In the genomic region with DNA sequence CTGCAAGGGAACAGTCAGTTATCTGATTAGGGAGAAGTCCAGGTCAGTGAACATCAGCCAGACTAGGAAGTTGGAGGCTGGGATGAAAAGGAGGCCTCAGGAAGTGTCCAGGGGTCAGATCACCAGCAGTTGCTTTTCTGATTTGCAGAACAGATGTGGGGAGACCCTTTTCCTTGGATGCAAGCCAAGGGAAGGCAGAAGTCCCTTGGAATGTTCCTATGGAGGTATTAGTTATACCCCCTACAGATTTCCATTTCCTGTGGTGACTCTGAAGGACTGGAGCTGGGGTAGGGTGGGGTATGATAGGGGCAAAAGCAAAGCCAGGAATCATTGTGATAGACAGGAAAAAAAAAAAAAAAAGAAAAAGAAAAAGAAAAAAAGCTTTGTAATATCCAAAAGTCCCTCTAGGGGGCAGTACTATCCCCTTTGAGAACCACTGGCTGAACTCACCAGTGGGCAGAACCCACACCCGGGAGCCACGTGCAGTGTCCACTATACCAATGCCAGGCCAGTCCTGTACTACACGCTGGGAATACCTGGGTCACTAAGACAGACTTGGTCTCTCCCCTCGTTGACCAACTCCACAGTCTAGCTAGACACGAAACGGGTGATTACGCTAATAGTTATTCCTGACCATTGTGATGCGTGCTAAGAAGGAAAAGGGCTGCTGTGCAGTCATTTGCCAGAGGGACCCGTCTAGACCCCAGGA, we compare ENCODE assay signal across 8 cellular contexts. TPM values are rescaled to one million over a fixed set of nuclear protein-coding genes. Genes with fewer than 3 reads are reported as not detected.
DNase-seq lines count a peak whose midpoint lies in the region; ATAC-seq and TF ChIP-seq lines count a peak whose summit lies in the region.

No MANE protein-coding gene starts in this region.

- no peak overlapping the region for H3K4me3 Mint-ChIP-seq in activated CD8-positive, alpha-beta T cell treated with anti-CD3 and anti-CD28 coated beads for 36 hours
- no peak overlapping the region for H3K4me3 Mint-ChIP-seq in activated CD8-positive, alpha-beta T cell treated with anti-CD3 and anti-CD28 coated beads, Interleukin-2, amount 10 ng/mL, durations not matched to agents 7 days and 5 days

- CTCF ChIA-PET in activated CD8-positive, alpha-beta T cell treated with anti-CD3 and anti-CD28 coated beads for 36 hours (lab: Charles Lee) = interaction anchor here (0.6 to 4.6 kb wide), 16 partner anchors 7 to 184 kb away, joined by 3 to 39 read pairs (median 3); a partner anchor contains a TSS
- CTCF ChIA-PET in activated CD8-positive, alpha-beta T cell treated with anti-CD3 and anti-CD28 coated beads, Interleukin-2, amount 10 ng/mL, durations not matched to agents 7 days and 5 days (lab: Charles Lee) = interaction anchor here (0.6 to 1.6 kb wide), 11 partner anchors 9 to 504 kb away, joined by 3 to 6 read pairs (median 4); a partner anchor contains a TSS

- H3K36me3 ChIP-seq in WERI-Rb-1 = no peaks in the 10 kb centered on the region

- peaks cover 6% of the 10 kb centered on the region for H3K27me3 Mint-ChIP-seq in activated CD8-positive, alpha-beta T cell treated with anti-CD3 and anti-CD28 coated beads for 36 hours
- peaks cover 6% of the 10 kb centered on the region for H3K27me3 Mint-ChIP-seq in activated CD8-positive, alpha-beta T cell treated with anti-CD3 and anti-CD28 coated beads, Interleukin-2, amount 10 ng/mL, durations not matched to agents 7 days and 5 days (ENCODE audit: low read depth)

- peak overlapping the region; percentile 17 for H3K4me3 ChIP-seq in WERI-Rb-1 (ENCODE audit: low read depth, low read length)
- no peak overlapping the region for H3K4me3 ChIP-seq in right cardiac atrium (ENCODE audit: low read length)

- peaks cover 23% of the 10 kb centered on the region for H3K9me3 ChIP-seq in WERI-Rb-1 (ENCODE audit: severe bottlenecking)
- no peaks in the 10 kb centered on the region for H3K9me3 ChIP-seq in right cardiac atrium (ENCODE audit: control insufficient read depth, low read length)

- no peaks in the 10 kb centered on the region for H3K27me3 ChIP-seq in WERI-Rb-1 (ENCODE audit: insufficient read depth, low read depth, severe bottlenecking)
- H3K27me3 ChIP-seq in right cardiac atrium (ENCODE audit: control insufficient read depth, insufficient read depth) = no peaks in the 10 kb centered on the region

- no peak for ATAC-seq in activated CD8-positive, alpha-beta T cell treated with anti-CD3 and anti-CD28 coated beads for 36 hours
- ATAC-seq in activated CD8-positive, alpha-beta T cell treated with anti-CD3 and anti-CD28 coated beads, Interleukin-2, amount 10 ng/mL, durations not matched to agents 7 days and 5 days = no peak
- peak; percentile 47 to 61 for ATAC-seq in right cardiac atrium
- no peak for ATAC-seq in HG02870 (IDR thresholded peaks at IDR 0.05; ENCODE audit: unreplicated experiment)
- no peak for ATAC-seq in GM21447 (IDR thresholded peaks at IDR 0.05; ENCODE audit: unreplicated experiment)

- intact Hi-C loops in activated CD8-positive, alpha-beta T cell treated with anti-CD3 and anti-CD28 coated beads for 36 hours (cut with micrococcal nuclease) = no loop called here
- intact Hi-C loops in right cardiac atrium (cut with DNase I) = loop anchor here in 3 of 4 donors (5.0 kb wide), 2 partner anchors 42 to 47 kb away; no protein-coding TSS in a partner anchor

- 43% methylated on average over 9 of the region's 9 CpGs for WGBS in right cardiac atrium

- peak; percentile 67 for TF ChIP-seq CTCF in activated CD8-positive, alpha-beta T cell treated with anti-CD3 and anti-CD28 coated beads for 36 hours (IDR thresholded peaks at IDR 0.05)
- peak; percentile 61 for TF ChIP-seq CTCF in WERI-Rb-1 (IDR thresholded peaks at IDR 0.05; ENCODE audit: low read depth, low read length)

- no peak for DNase-seq in activated CD8-positive, alpha-beta T cell treated with anti-CD3 and anti-CD28 coated beads for 36 hours
- DNase-seq in activated CD8-positive, alpha-beta T cell treated with anti-CD3 and anti-CD28 coated beads, Interleukin-2, amount 10 ng/mL, durations not matched to agents 7 days and 5 days = no peak
- DNase-seq in WERI-Rb-1 = peak; percentile 54
- DNase-seq in right cardiac atrium = peak in 2 of 3 donors; percentile 51 to 73
- DNase-seq in activated CD4-positive, alpha-beta T cell treated with anti-CD3 and anti-CD28 coated beads for 48 hours = no peak
- DNase-seq in caudate nucleus (lab: John Stamatoyannopoulos, UW) = no peak

- no peaks in the 10 kb centered on the region for H3K9me3 Mint-ChIP-seq in activated CD8-positive, alpha-beta T cell treated with anti-CD3 and anti-CD28 coated beads for 36 hours
- no peaks in the 10 kb centered on the region for H3K9me3 Mint-ChIP-seq in activated CD8-positive, alpha-beta T cell treated with anti-CD3 and anti-CD28 coated beads, Interleukin-2, amount 10 ng/mL, durations not matched to agents 7 days and 5 days (ENCODE audit: insufficient read depth)

- peaks cover 2% of the 10 kb centered on the region for H3K4me1 Mint-ChIP-seq in activated CD8-positive, alpha-beta T cell treated with anti-CD3 and anti-CD28 coated beads for 36 hours (ENCODE audit: low read depth)
- H3K4me1 Mint-ChIP-seq in activated CD8-positive, alpha-beta T cell treated with anti-CD3 and anti-CD28 coated beads, Interleukin-2, amount 10 ng/mL, durations not matched to agents 7 days and 5 days (ENCODE audit: low read depth) = peaks cover 10% of the 10 kb centered on the region

- POLR2A ChIA-PET in activated CD8-positive, alpha-beta T cell treated with anti-CD3 and anti-CD28 coated beads for 36 hours (lab: Charles Lee) = no interaction called here
- POLR2A ChIA-PET in activated CD8-positive, alpha-beta T cell treated with anti-CD3 and anti-CD28 coated beads, Interleukin-2, amount 10 ng/mL, durations not matched to agents 7 days and 5 days (lab: Charles Lee) = no interaction called here

- H3K4me1 ChIP-seq in right cardiac atrium (ENCODE audit: control insufficient read depth, insufficient read depth, low read length) = peaks cover 29% of the 10 kb centered on the region

- no peak overlapping the region for H3K27ac Mint-ChIP-seq in activated CD8-positive, alpha-beta T cell treated with anti-CD3 and anti-CD28 coated beads for 36 hours
- H3K27ac Mint-ChIP-seq in activated CD8-positive, alpha-beta T cell treated with anti-CD3 and anti-CD28 coated beads, Interleukin-2, amount 10 ng/mL, durations not matched to agents 7 days and 5 days = no peak overlapping the region

- H3K36me3 Mint-ChIP-seq in activated CD8-positive, alpha-beta T cell treated with anti-CD3 and anti-CD28 coated beads for 36 hours (ENCODE audit: low read depth) = no peaks in the 10 kb centered on the region
- no peaks in the 10 kb centered on the region for H3K36me3 Mint-ChIP-seq in activated CD8-positive, alpha-beta T cell treated with anti-CD3 and anti-CD28 coated beads, Interleukin-2, amount 10 ng/mL, durations not matched to agents 7 days and 5 days (ENCODE audit: low read depth)

- H3K27ac ChIP-seq in WERI-Rb-1 (peak overlapping the region; percentile 76), right cardiac atrium (ENCODE audit: low read length) (peak overlapping the region; percentile 56), caudate nucleus (ENCODE audit: low read depth, low read length) (no peak overlapping the region)

RNA-seq across cellular contexts. Expression of a gene that starts 7.4 kb away (rescaled TPM):
- 1 to 10 TPM; 3.5 to 3.8 TPM for total RNA-seq in activated CD8-positive, alpha-beta T cell treated with anti-CD3 and anti-CD28 coated beads for 36 hours
- 1 to 10 TPM; 3.4 to 4.7 TPM for total RNA-seq in activated CD8-positive, alpha-beta T cell treated with anti-CD3 and anti-CD28 coated beads, Interleukin-2, amount 10 ng/mL, durations not matched to agents 7 days and 5 days
- total RNA-seq in right cardiac atrium = 10 to 100 TPM; 42.0 to 49.4 (median 43.8) TPM
- 36.7 TPM for polyA plus RNA-seq in right cardiac atrium

Comparison
In these comparisons a context has a peak if more than half of its experiments do, and no peak if none do; other contexts are left out.
1. ATAC-seq: peak in right cardiac atrium (2 of 2); none in activated CD8-positive, alpha-beta T cell treated with anti-CD3 and anti-CD28 coated beads for 36 hours (single experiment), activated CD8-positive, alpha-beta T cell treated with anti-CD3 and anti-CD28 coated beads, Interleukin-2, amount 10 ng/mL, durations not matched to agents 7 days and 5 days (single experiment), HG02870 (single experiment) and GM21447 (single experiment).
2. DNase-seq: peak in WERI-Rb-1 (single experiment) and right cardiac atrium (2 of 3); none in activated CD8-positive, alpha-beta T cell treated with anti-CD3 and anti-CD28 coated beads for 36 hours (single experiment), activated CD8-positive, alpha-beta T cell treated with anti-CD3 and anti-CD28 coated beads, Interleukin-2, amount 10 ng/mL, durations not matched to agents 7 days and 5 days (single experiment), activated CD4-positive, alpha-beta T cell treated with anti-CD3 and anti-CD28 coated beads for 48 hours (single experiment) and caudate nucleus (0 of 61).
3. RNA of a gene that starts 7.4 kb away (total RNA-seq): 42.0 to 49.4 TPM in right cardiac atrium; 3.4 to 4.7 TPM in activated CD8-positive, alpha-beta T cell treated with anti-CD3 and anti-CD28 coated beads, Interleukin-2, amount 10 ng/mL, durations not matched to agents 7 days and 5 days and 3.5 to 3.8 TPM in activated CD8-positive, alpha-beta T cell treated with anti-CD3 and anti-CD28 coated beads for 36 hours; every median in the first group is over 4 times any median in the second.